In the genomic region with DNA sequence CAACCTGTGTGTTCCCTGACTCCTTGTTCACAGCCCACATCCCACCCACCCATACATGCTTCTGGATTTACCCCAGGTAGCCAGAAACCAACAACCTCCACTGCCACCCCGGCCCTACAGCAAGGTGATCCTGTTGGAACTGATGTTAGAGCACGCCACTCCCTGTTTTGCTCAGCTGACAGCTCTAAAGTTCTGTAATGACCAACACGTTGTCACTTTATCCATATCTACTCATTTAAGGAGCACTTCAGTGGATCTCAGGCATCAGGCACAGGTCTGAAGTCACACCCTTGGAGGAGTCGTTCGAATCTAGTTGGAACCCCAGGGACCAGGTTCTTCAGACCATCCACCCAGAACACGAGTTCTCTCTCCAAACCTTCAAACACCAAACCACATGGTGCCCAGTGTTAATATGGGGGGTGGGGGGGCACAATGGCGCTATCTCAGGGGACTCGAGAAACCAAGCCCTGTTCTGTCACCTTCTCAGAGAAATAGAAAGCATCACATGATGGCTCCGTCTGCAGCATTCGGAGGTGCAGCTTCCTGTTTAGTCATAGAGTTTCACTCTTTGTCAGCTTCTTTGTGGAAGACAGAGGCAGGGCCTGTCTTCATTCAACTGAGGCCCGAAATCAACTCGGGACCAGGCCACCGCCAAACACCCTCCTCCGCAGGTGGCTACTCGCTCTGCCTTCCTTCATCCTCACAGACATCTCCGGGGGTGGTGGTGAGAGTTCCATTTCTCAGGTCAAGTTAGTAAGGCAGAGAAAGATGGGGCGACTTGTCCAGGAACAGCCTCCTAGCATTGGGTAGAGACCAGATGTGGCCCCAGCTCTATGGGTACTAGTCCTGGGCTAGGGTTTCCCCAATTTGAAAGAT, we compare ENCODE assay signal across 8 cellular contexts.
DNase-seq lines count a peak whose midpoint lies in the region; ATAC-seq and TF ChIP-seq lines count a peak whose summit lies in the region.

No MANE protein-coding gene starts in this region.

- H3K27ac ChIP-seq in colonic mucosa: peak overlapping the region; percentile 36
- H3K27ac ChIP-seq in ovary: no peak overlapping the region
- no peak overlapping the region for H3K27ac ChIP-seq in aorta (ENCODE audit: low read depth in 1 of 2, low read length in 2 of 2)

- H3K4me1 Mint-ChIP-seq in T-helper 1 cell treated with Interleukin-12 subunit alpha and Interleukin-12 subunit beta and Interleukin-4 antibody, amounts not matched to agents 30 μg/mL and 1 μg/mL, for 36 hours (ENCODE audit: low read depth): peaks cover 81% of the 10 kb centered on the region

- no peak for TF ChIP-seq EP300 in ovary (IDR thresholded peaks at IDR 0.05)

- H3K9ac ChIP-seq in colonic mucosa (ENCODE audit: low read depth in 2 of 2, low read length in 2 of 2): no peak overlapping the region

- TF ChIP-seq CTCF in colonic mucosa (IDR thresholded peaks at IDR 0.05) (no peak), ovary (IDR thresholded peaks at IDR 0.05) (no peak)

- peaks cover 58% of the 10 kb centered on the region for H3K36me3 Mint-ChIP-seq in T-helper 1 cell treated with Interleukin-12 subunit alpha and Interleukin-12 subunit beta and Interleukin-4 antibody, amounts not matched to agents 30 μg/mL and 1 μg/mL, for 36 hours (ENCODE audit: low read depth)

- intact Hi-C loops in colonic mucosa (cut with DNase I) (no loop called here), ovary (cut with DNase I) (no loop called here), aorta (cut with DNase I) (no loop called here)

- no peak for TF ChIP-seq POLR2A in ovary (IDR thresholded peaks at IDR 0.05)

- H3K9me3 ChIP-seq in colonic mucosa (no peaks in the 10 kb centered on the region), ovary (no peaks in the 10 kb centered on the region), aorta (ENCODE audit: control insufficient read depth, low read length) (no peaks in the 10 kb centered on the region)

- peak; percentile 51 for ATAC-seq in GM18519 (IDR thresholded peaks at IDR 0.05; ENCODE audit: low FRiP score, unreplicated experiment)
- ATAC-seq in HG02870 (IDR thresholded peaks at IDR 0.05; ENCODE audit: unreplicated experiment): peak; percentile 63
- ATAC-seq in aorta (ENCODE audit: low FRiP score): no peak

- H3K27me3 ChIP-seq in colonic mucosa: no peaks in the 10 kb centered on the region
- no peaks in the 10 kb centered on the region for H3K27me3 ChIP-seq in ovary
- no peaks in the 10 kb centered on the region for H3K27me3 ChIP-seq in aorta (ENCODE audit: control insufficient read depth in 1 of 2, insufficient read depth in 2 of 2, low read length in 1 of 2)

- H3K27me3 Mint-ChIP-seq in T-helper 1 cell treated with Interleukin-12 subunit alpha and Interleukin-12 subunit beta and Interleukin-4 antibody, amounts not matched to agents 30 μg/mL and 1 μg/mL, for 36 hours (ENCODE audit: low read depth): no peaks in the 10 kb centered on the region

- peak overlapping the region; percentile 83 for H3K4me3 Mint-ChIP-seq in T-helper 1 cell treated with Interleukin-12 subunit alpha and Interleukin-12 subunit beta and Interleukin-4 antibody, amounts not matched to agents 30 μg/mL and 1 μg/mL, for 36 hours

- no peak overlapping the region for H3K4me3 ChIP-seq in colonic mucosa
- no peak overlapping the region for H3K4me3 ChIP-seq in ovary
- no peak overlapping the region for H3K4me3 ChIP-seq in aorta (ENCODE audit: low read length in 2 of 2)

- no peak for DNase-seq in colonic mucosa
- DNase-seq in stimulated activated CD8-positive, alpha-beta memory T cell treated with anti-CD3 and anti-CD28 coated beads, Interleukin-4, amount 100 ng/mL, for 24 hours (ENCODE audit: low read depth): peak; percentile 61
- no peak for DNase-seq in ovary
- DNase-seq in GOT3 (lab: John Stamatoyannopoulos, UW): no peak
- DNase-seq in aorta: no peak

- 90 to 92% (median 91%) methylated on average over 17 of the region's 17 CpGs for WGBS in ovary, 3 donors
- WGBS in aorta, 2 donors: 93 to 95% methylated on average over 17 of the region's 17 CpGs

- no peaks in the 10 kb centered on the region for H3K36me3 ChIP-seq in colonic mucosa
- H3K36me3 ChIP-seq in ovary: no peaks in the 10 kb centered on the region
- H3K36me3 ChIP-seq in aorta (ENCODE audit: control insufficient read depth in 1 of 2, insufficient read depth in 2 of 2, low read length in 1 of 2): no peaks in the 10 kb centered on the region

- H3K27ac Mint-ChIP-seq in T-helper 1 cell treated with Interleukin-12 subunit alpha and Interleukin-12 subunit beta and Interleukin-4 antibody, amounts not matched to agents 30 μg/mL and 1 μg/mL, for 36 hours: peak overlapping the region; percentile 100

- H3K9me3 Mint-ChIP-seq in T-helper 1 cell treated with Interleukin-12 subunit alpha and Interleukin-12 subunit beta and Interleukin-4 antibody, amounts not matched to agents 30 μg/mL and 1 μg/mL, for 36 hours: no peaks in the 10 kb centered on the region

- no peaks in the 10 kb centered on the region for H3K4me1 ChIP-seq in colonic mucosa
- H3K4me1 ChIP-seq in ovary (ENCODE audit: insufficient read depth): peaks cover 2% of the 10 kb centered on the region
- peaks cover 0 to 2% of the 10 kb centered on the region in 2 donors for H3K4me1 ChIP-seq in aorta (ENCODE audit: control insufficient read depth in 1 of 2, insufficient read depth in 2 of 2, low read length in 2 of 2)
